Comparison of ENCODE assay signal across 21 cellular contexts in the genomic region with DNA sequence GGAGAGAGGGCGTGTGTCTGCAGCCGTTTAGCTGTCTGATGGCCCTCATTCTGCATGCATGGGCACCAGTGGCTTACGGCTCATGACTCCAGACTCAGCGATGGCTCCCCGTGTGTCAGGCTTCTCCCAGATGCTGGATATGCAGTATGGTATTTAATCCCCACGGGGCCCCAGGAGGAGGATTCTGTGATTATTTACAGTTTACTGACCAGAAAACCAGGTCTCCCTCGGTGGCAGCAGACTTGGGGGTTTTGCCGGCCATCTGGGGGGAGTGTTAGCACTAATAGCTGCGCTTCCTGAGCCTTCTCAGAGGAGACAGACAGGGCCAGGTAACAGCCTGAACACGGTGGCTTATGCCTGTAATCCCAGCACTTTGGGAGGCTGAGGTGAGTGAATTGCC. TPM values are rescaled to one million over a fixed set of nuclear protein-coding genes. Genes with fewer than 3 reads are reported as not detected.
"Had no signal": no experiment of that assay in that cellular context is flagged by ENCODE, and none has a peak within 500 bp of the region (broad histone marks: within the 10 kb centered on the region; RNA-seq: fewer than 3 reads in every experiment).

No MANE protein-coding gene starts in this region.

- DNase-seq: IMR-90, Karpas-422, KG1, MG63, NCI-H1092, NCI-H1436, NCI-H187, NCI-H2029, NCI-H2081 treated with DMSO at 0.1 percent for 48 hours, NCI-H226, NCI-H446, NCI-H510A, NCI-H524 treated with DMSO at 0.1 percent for 48 hours, NCI-H69, NCI-H774, SIG-M5 had no signal

- H3K4me1 ChIP-seq: SJSA1 had no signal

- H3K36me3 ChIP-seq: MG63, SJSA1 had no signal

- H3K4me3 ChIP-seq: MG63, SJSA1, SK-N-MC had no signal

- H3K27ac ChIP-seq: RWPE1, SJSA1, SK-N-MC had no signal

- H3K9me3 ChIP-seq: MG63, SJSA1 had no signal

- ATAC-seq: HepG2, Panc1 had no signal

RNA-seq across cellular contexts. Expression of gene PRDM12, which starts 4.3 kb away (rescaled TPM):
- total RNA-seq: IMR-90, SJSA1 had no signal
- polyA plus RNA-seq: IMR-90 had no signal
